In genomic region chr1:1421907-1422464, GRCh38 we compare ENCODE assay signal across 2 cellular contexts.
TF ChIP-seq lines count a peak whose summit lies in the region.

No MANE protein-coding gene starts in this region.

TF ChIP-seq in SK-N-SH, 30 proteins besides CTCF, POLR2A, EP300 and RAD21 (continued from another document):
- TF ChIP-seq ZBTB33 (IDR thresholded peaks at IDR 0.05; ENCODE audit: borderline replicate concordance, low read depth) (no peak), MEF2A (IDR thresholded peaks at IDR 0.05; ENCODE audit: borderline replicate concordance, low read depth) (no peak), POLR2AphosphoS5 (IDR thresholded peaks at IDR 0.05; ENCODE audit: low read depth, low read length) (no peak), RFX5 (IDR thresholded peaks at IDR 0.05; ENCODE audit: low read length) (no peak), GATA2 (CRISPR knock-in tag; IDR thresholded peaks at IDR 0.05) (no peak), JUND (IDR thresholded peaks at IDR 0.05) (no peak)

TF ChIP-seq in SK-N-SH treated with all-trans-retinoic acid at 6 μM for 48 hours, 23 proteins besides CTCF, POLR2A, EP300 and RAD21 (continued from another document):
- TF ChIP-seq PATZ1 (CRISPR knock-in tag; IDR thresholded peaks at IDR 0.05; ENCODE audit: borderline replicate concordance) (no peak), BACH2 (CRISPR knock-in tag; IDR thresholded peaks at IDR 0.05; ENCODE audit: borderline replicate concordance) (no peak), ZFP3 (CRISPR knock-in tag; IDR thresholded peaks at IDR 0.05) (no peak), GLIS3 (CRISPR knock-in tag; IDR thresholded peaks at IDR 0.05) (no peak), POU6F1 (CRISPR knock-in tag; IDR thresholded peaks at IDR 0.05; ENCODE audit: borderline replicate concordance, low read depth) (no peak), PPARA (CRISPR knock-in tag; IDR thresholded peaks at IDR 0.05; ENCODE audit: borderline replicate concordance) (no peak), CREB5 (CRISPR knock-in tag; IDR thresholded peaks at IDR 0.05; ENCODE audit: low read depth) (no peak), OSR1 (CRISPR knock-in tag; IDR thresholded peaks at IDR 0.05) (no peak)
